In the genomic region with DNA sequence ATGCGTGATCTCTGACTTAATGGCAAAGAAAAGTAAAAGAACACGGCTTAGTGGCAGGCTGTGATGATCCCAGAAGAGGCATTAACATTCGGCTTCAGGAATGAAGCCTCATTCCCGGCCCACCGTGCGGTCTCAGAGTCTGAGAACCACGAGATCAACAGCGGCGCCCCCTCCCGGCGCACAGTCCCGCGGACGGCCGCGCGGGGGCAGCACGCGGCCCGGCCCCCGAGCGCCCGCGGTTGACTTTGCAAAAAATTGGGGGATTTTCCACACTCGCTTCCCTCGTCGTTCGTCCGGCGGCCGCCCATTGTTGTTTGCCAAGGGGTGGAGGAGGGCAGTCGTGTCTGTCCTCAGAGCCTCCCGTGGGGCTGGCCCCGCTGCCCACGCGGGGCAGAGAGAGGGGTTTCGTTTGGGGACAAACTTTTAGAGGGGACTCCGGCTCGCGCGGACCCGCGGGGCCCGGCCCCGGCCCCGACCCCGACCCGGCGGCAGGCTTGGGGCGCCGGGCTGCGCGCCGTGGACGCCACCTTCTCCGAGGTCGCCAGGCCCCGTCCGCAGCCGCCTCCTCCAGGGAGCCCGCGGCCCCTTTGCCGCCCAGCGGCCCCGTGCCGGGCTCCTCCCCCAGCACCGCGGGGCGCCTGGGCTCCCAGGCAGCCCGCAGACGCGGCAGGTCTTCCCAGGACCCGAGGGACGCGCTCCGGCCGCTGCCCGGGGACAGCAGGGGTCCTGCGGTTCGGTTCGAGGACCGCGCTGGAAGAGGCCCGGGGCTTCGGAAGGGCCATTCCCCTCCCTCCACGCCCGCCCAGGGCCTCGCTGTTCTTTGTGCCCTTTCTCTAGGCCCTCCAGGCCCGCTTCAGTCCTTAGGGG, we compare ENCODE assay signal across 1 cellular context.
TF ChIP-seq lines count a peak whose summit lies in the region.

No MANE protein-coding gene starts in this region.

TF ChIP-seq in GM23338, 12 proteins besides CTCF, POLR2A, EP300 and RAD21 (continued from another document):
- TF ChIP-seq EZH2 (IDR thresholded peaks at IDR 0.05; ENCODE audit: low read depth, unreplicated experiment), result no peak
- TF ChIP-seq ZNF331 (CRISPR knock-in tag; IDR thresholded peaks at IDR 0.05; ENCODE audit: low read depth), result no peak
- no peak for TF ChIP-seq ZNF114 (CRISPR knock-in tag; IDR thresholded peaks at IDR 0.05)
- TF ChIP-seq NANOG (IDR thresholded peaks at IDR 0.05; ENCODE audit: borderline replicate concordance), result no peak
- no peak for TF ChIP-seq STAT1 (IDR thresholded peaks at IDR 0.05; ENCODE audit: unreplicated experiment)
- 0 out of 2 replicates have a peak, but pooled peaks have one; percentile 39 for TF ChIP-seq POLR2AphosphoS5 (IDR thresholded peaks at IDR 0.05; ENCODE audit: low read depth)
- TF ChIP-seq REST (IDR thresholded peaks at IDR 0.05; ENCODE audit: unreplicated experiment), result no peak
